ENCODE assay signal across 8 cellular contexts in genomic region chr6:150068173-150068785, GRCh38. TPM values are rescaled to one million over a fixed set of nuclear protein-coding genes. Genes with fewer than 3 reads are reported as not detected.
DNase-seq lines count a peak whose midpoint lies in the region; ATAC-seq and TF ChIP-seq lines count a peak whose summit lies in the region.

No MANE protein-coding gene starts in this region.

- H3K27ac Mint-ChIP-seq in activated naive CD4-positive, alpha-beta T cell treated with anti-CD3 and anti-CD28 coated beads, Interleukin-2, amount 10 ng/mL, durations not matched to agents 7 days and 5 days, result no peak overlapping the region

- no peaks in the 10 kb centered on the region for H3K9me3 ChIP-seq in uterus

- intact Hi-C loops in lower leg skin (cut with DNase I; ENCODE audit: low total_unique reads) (no loop called here), uterus (cut with DNase I; ENCODE audit: low total_unique reads) (no loop called here)

- no peaks in the 10 kb centered on the region for H3K27me3 ChIP-seq in uterus

- peaks cover 28% of the 10 kb centered on the region for H3K4me1 Mint-ChIP-seq in activated naive CD4-positive, alpha-beta T cell treated with anti-CD3 and anti-CD28 coated beads, Interleukin-2, amount 10 ng/mL, durations not matched to agents 7 days and 5 days

- CTCF ChIA-PET in activated naive CD4-positive, alpha-beta T cell treated with anti-CD3 and anti-CD28 coated beads, Interleukin-2, amount 10 ng/mL, durations not matched to agents 7 days and 5 days (lab: Charles Lee), result interaction anchor here (4.5 kb wide), 1 partner anchor 12 kb away, joined by 40 read pairs; no protein-coding TSS in a partner anchor

- TF ChIP-seq POLR2A in lower leg skin (IDR thresholded peaks at IDR 0.05) (no peak), uterus (IDR thresholded peaks at IDR 0.05) (no peak)

- no peaks in the 10 kb centered on the region for H3K9me3 Mint-ChIP-seq in activated naive CD4-positive, alpha-beta T cell treated with anti-CD3 and anti-CD28 coated beads, Interleukin-2, amount 10 ng/mL, durations not matched to agents 7 days and 5 days

- 18 to 21% methylated on average over 14 of the region's 14 CpGs for WGBS in lower leg skin, 2 donors

- no peaks in the 10 kb centered on the region for H3K4me1 ChIP-seq in uterus

- TF ChIP-seq CTCF in lower leg skin (IDR thresholded peaks at IDR 0.05), result no peak
- TF ChIP-seq CTCF in uterus (IDR thresholded peaks at IDR 0.05), result no peak

- H3K36me3 ChIP-seq in uterus, result no peaks in the 10 kb centered on the region

- H3K27ac ChIP-seq in uterus, result peak overlapping the region in 1 of 2 donors; percentile 61

- peak overlapping the region; percentile 45 for H3K4me3 ChIP-seq in lower leg skin (ENCODE audit: low read depth, poor library complexity, severe bottlenecking)
- H3K4me3 ChIP-seq in uterus, result peak overlapping the region; percentile 48 to 49

- peak overlapping the region; percentile 74 for H3K4me3 Mint-ChIP-seq in activated naive CD4-positive, alpha-beta T cell treated with anti-CD3 and anti-CD28 coated beads, Interleukin-2, amount 10 ng/mL, durations not matched to agents 7 days and 5 days

- H3K27me3 Mint-ChIP-seq in activated naive CD4-positive, alpha-beta T cell treated with anti-CD3 and anti-CD28 coated beads, Interleukin-2, amount 10 ng/mL, durations not matched to agents 7 days and 5 days, result peaks cover 53% of the 10 kb centered on the region

- no peak for DNase-seq in activated naive CD4-positive, alpha-beta T cell treated with anti-CD3 and anti-CD28 coated beads, Interleukin-2, amount 10 ng/mL, durations not matched to agents 7 days and 5 days
- no peak for DNase-seq in activated naive CD4-positive, alpha-beta T cell treated with anti-CD3 and anti-CD28 coated beads, Interleukin-2, amount 50 U/mL, for 16 hours
- DNase-seq in astrocyte of the hippocampus (ENCODE audit: low read depth, low spot score) (peak; percentile 16), lower leg skin (ENCODE audit: low spot score in 2 of 2) (no peak), uterus (no peak), cerebellum (ENCODE audit: low spot score) (no peak)

- no peaks in the 10 kb centered on the region for H3K36me3 Mint-ChIP-seq in activated naive CD4-positive, alpha-beta T cell treated with anti-CD3 and anti-CD28 coated beads, Interleukin-2, amount 10 ng/mL, durations not matched to agents 7 days and 5 days

- ATAC-seq in GM18502 (IDR thresholded peaks at IDR 0.05; ENCODE audit: poor library complexity, unreplicated experiment) (no peak), GM19035 (IDR thresholded peaks at IDR 0.05; ENCODE audit: unreplicated experiment) (no peak)

RNA-seq across cellular contexts. Expression of gene ULBP3, which starts 0.6 kb away (rescaled TPM):
- 1 to 10 TPM in 3 of 4 donors, not detected in 1; 1.2 to 2.4 (median 1.2) TPM for total RNA-seq in lower leg skin
- 1 to 10 TPM in 1 of 4 donors, under 1 TPM in 1, not detected in 2; 0.61 to 2.9 TPM for total RNA-seq in uterus
- total RNA-seq in cerebellum, result 4.2 TPM

RNA-seq across cellular contexts. Expression of gene RAET1L, which starts 42.9 kb away (rescaled TPM):
- total RNA-seq in lower leg skin (1 to 10 TPM; 1.2 to 7.1 (median 3.6) TPM), uterus (not detected), cerebellum (not detected)
